ENCODE assay signal across 1 cellular context in the genomic region with DNA sequence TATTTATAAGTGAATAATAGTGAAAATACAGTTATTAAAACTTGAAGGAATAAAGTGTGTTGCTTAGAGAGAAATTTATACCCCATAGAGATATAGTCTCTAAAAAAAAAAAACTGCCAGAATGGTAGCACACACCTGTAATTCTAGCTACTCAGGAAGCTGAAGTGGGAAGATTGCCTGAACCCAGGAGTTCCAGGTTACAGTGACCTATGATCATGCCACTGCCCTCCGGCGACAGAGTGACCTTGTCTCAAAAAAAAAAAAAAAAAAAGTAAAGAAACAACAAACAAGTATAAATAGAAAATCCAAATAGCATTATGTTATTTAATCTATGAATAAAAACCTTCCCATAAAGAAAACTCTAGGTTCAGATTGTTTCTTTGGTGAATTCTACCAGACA.
TF ChIP-seq lines count a peak whose summit lies in the region.

No MANE protein-coding gene starts in this region.

TF ChIP-seq in HepG2, 621 proteins besides CTCF, POLR2A, EP300 and RAD21 (continued from another document):
- TF ChIP-seq, protein P1, sequence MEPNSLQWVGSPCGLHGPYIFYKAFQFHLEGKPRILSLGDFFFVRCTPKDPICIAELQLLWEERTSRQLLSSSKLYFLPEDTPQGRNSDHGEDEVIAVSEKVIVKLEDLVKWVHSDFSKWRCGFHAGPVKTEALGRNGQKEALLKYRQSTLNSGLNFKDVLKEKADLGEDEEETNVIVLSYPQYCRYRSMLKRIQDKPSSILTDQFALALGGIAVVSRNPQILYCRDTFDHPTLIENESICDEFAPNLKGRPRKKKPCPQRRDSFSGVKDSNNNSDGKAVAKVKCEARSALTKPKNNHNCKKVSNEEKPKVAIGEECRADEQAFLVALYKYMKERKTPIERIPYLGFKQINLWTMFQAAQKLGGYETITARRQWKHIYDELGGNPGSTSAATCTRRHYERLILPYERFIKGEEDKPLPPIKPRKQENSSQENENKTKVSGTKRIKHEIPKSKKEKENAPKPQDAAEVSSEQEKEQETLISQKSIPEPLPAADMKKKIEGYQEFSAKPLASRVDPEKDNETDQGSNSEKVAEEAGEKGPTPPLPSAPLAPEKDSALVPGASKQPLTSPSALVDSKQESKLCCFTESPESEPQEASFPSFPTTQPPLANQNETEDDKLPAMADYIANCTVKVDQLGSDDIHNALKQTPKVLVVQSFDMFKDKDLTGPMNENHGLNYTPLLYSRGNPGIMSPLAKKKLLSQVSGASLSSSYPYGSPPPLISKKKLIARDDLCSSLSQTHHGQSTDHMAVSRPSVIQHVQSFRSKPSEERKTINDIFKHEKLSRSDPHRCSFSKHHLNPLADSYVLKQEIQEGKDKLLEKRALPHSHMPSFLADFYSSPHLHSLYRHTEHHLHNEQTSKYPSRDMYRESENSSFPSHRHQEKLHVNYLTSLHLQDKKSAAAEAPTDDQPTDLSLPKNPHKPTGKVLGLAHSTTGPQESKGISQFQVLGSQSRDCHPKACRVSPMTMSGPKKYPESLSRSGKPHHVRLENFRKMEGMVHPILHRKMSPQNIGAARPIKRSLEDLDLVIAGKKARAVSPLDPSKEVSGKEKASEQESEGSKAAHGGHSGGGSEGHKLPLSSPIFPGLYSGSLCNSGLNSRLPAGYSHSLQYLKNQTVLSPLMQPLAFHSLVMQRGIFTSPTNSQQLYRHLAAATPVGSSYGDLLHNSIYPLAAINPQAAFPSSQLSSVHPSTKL (CRISPR knock-in tag; IDR thresholded peaks at IDR 0.05): 0 out of 2 replicates have a peak, but pooled peaks have one; percentile 13
TF ChIP-seq in HepG2: peak in this region for 2.
